Comparison of ENCODE assay signal across 19 cellular contexts in genomic region chr3:147407107-147407494, GRCh38. TPM values are rescaled to one million over a fixed set of nuclear protein-coding genes. Genes with fewer than 3 reads are reported as not detected.
DNase-seq lines count a peak whose midpoint lies in the region; TF ChIP-seq lines count a peak whose summit lies in the region.
"Had no signal": no experiment of that assay in that cellular context is flagged by ENCODE, and none has a peak within 500 bp of the region (broad histone marks: within the 10 kb centered on the region; RNA-seq: fewer than 3 reads in every experiment).

No MANE protein-coding gene starts in this region.

- no peaks in the 10 kb centered on the region for H3K36me3 ChIP-seq in brain microvascular endothelial cell (replicated peaks)
- H3K36me3 ChIP-seq: ovary had no signal

- peak overlapping the region; percentile 50 for H3K4me3 ChIP-seq in brain microvascular endothelial cell (ENCODE audit: low read depth, low read length)
- H3K4me3 ChIP-seq: ovary had no signal

- H3K27ac Mint-ChIP-seq in type B pancreatic cell, result peak overlapping the region; percentile 85
- H3K27ac Mint-ChIP-seq: CD4-positive, alpha-beta memory T cell had no signal

- H3K4me3 Mint-ChIP-seq in type B pancreatic cell, result peak overlapping the region; percentile 88
- H3K4me3 Mint-ChIP-seq: activated T-cell treated with anti-CD3 and anti-CD28 coated beads, Interleukin-2, amount 50 U/mL, for 4 hours had no signal

- peak overlapping the region; percentile 85 for H3K27ac ChIP-seq in brain microvascular endothelial cell
- H3K27ac ChIP-seq: 22Rv1, ovary had no signal

- peaks cover 14% of the 10 kb centered on the region for H3K36me3 Mint-ChIP-seq in type B pancreatic cell

- DNase-seq in DMS53 (lab: John Stamatoyannopoulos, UW) (peak; percentile 26), DMS53 treated with DMSO at 0.1 percent for 48 hours (lab: John Stamatoyannopoulos, UW; ENCODE audit: unreplicated experiment) (no peak), brain microvascular endothelial cell (no peak), islet precursor cell (peak; percentile 72), type B pancreatic cell (ENCODE audit: extremely low spot score, unreplicated experiment) (no peak), AML-193 (lab: John Stamatoyannopoulos, UW) (no peak), superior temporal gyrus (ENCODE audit: extremely low spot score) (no peak)
- DNase-seq in activated T-cell treated with anti-CD3 and anti-CD28 coated beads, Interleukin-2, amount 50 U/mL, for 1 hour, result no peak
- DNase-seq: activated T-cell treated with anti-CD3 and anti-CD28 coated beads, Interleukin-2, amount 50 U/mL, for 4 hours; CD4-positive, alpha-beta memory T cell; erythroblast; IMR-90; kidney glomerular epithelial cell; NCI-H2081 treated with DMSO at 0.1 percent for 48 hours; NCI-H526 treated with DMSO at 0.1 percent for 48 hours; ovary; stimulated activated CD4-positive, alpha-beta T cell treated with anti-CD3 and anti-CD28 coated beads, Interleukin-4, amount 100 ng/mL, for 24 hours; stimulated activated CD8-positive, alpha-beta memory T cell treated with anti-CD3 and anti-CD28 coated beads, Interleukin-4, amount 100 ng/mL, for 48 hours had no signal

- H3K27me3 ChIP-seq in brain microvascular endothelial cell (replicated peaks), result no peaks in the 10 kb centered on the region

- peaks cover 22% of the 10 kb centered on the region for H3K4me1 Mint-ChIP-seq in type B pancreatic cell (ENCODE audit: unreplicated experiment)

- peaks cover 93% of the 10 kb centered on the region for H3K27me3 Mint-ChIP-seq in type B pancreatic cell

- no peaks in the 10 kb centered on the region for H3K9me3 Mint-ChIP-seq in type B pancreatic cell

- in situ Hi-C loops in brain microvascular endothelial cell (cut with HindIII; ENCODE audit: low pct_ligation_motif_present, low sequenced_read_pairs), result loop anchor here (25.0 kb wide), 1 partner anchor 680 kb away; no protein-coding TSS in a partner anchor

- TF ChIP-seq CTCF in brain microvascular endothelial cell (IDR thresholded peaks at IDR 0.05; ENCODE audit: low read depth, low read length, missing control alignments), result no peak
- no peak for TF ChIP-seq CTCF in type B pancreatic cell (conservative IDR thresholded peaks at IDR 0.05)

RNA-seq across cellular contexts. Expression of gene ZIC4, which starts 0.8 kb away (rescaled TPM):
- total RNA-seq in type B pancreatic cell (ENCODE audit: low replicate concordance), result 40.2 TPM in 1 of 2 replicates, not detected in the other
- total RNA-seq: activated T-cell treated with anti-CD3 and anti-CD28 coated beads, Interleukin-2, amount 50 U/mL, for 4 hours; CD4-positive, alpha-beta memory T cell; IMR-90; ovary had no signal

RNA-seq across cellular contexts. Expression of gene ZIC1, which starts 2.1 kb away (rescaled TPM):
- total RNA-seq in type B pancreatic cell (ENCODE audit: low replicate concordance), result 184 TPM in 1 of 2 replicates, not detected in the other
- total RNA-seq: activated T-cell treated with anti-CD3 and anti-CD28 coated beads, Interleukin-2, amount 50 U/mL, for 4 hours; CD4-positive, alpha-beta memory T cell; IMR-90 had no signal

Comparison
In these comparisons a context has a peak if more than half of its experiments do, and no peak if none do; other contexts are left out.
1. DNase-seq: peak in DMS53 (single experiment) and islet precursor cell (single experiment); none in DMS53 treated with DMSO at 0.1 percent for 48 hours (single experiment), brain microvascular endothelial cell (single experiment), type B pancreatic cell (single experiment), AML-193 (0 of 2), activated T-cell treated with anti-CD3 and anti-CD28 coated beads, Interleukin-2, amount 50 U/mL, for 1 hour (single experiment) and superior temporal gyrus (single experiment).